8 cellular contexts compared by ENCODE assay signal in genomic region chr12:120495189-120495722, GRCh38. TPM values are rescaled to one million over a fixed set of nuclear protein-coding genes. Genes with fewer than 3 reads are reported as not detected.
DNase-seq lines count a peak whose midpoint lies in the region; ATAC-seq lines count a peak whose summit lies in the region.

No MANE protein-coding gene starts in this region.

- POLR2A ChIA-PET in CD4-positive, alpha-beta memory T cell (lab: Charles Lee; ENCODE audit: partially characterized antibody): interaction anchor here (0.6 to 4.5 kb wide), 16 partner anchors 15 to 540 kb away, joined by 3 to 42 read pairs (median 4); partner anchors contain the start of genes COQ5, COX6A1, RNF10 and RPLP0

- H3K36me3 ChIP-seq in CD4-positive, alpha-beta memory T cell (ENCODE audit: insufficient read depth, low read length): no peaks in the 10 kb centered on the region
- H3K36me3 ChIP-seq in iPS-20b (ENCODE audit: insufficient read depth, low read depth, low read length) (peaks cover 37% of the 10 kb centered on the region), subcutaneous abdominal adipose tissue (ENCODE audit: control insufficient read depth in 5 of 5, insufficient read depth in 5 of 5, low read length in 5 of 5) (peaks cover 4 to 24% (median 19%) of the 10 kb centered on the region in 5 donors)

- H3K4me1 Mint-ChIP-seq in CD4-positive, alpha-beta memory T cell: peaks cover 17 to 43% (median 32%) of the 10 kb centered on the region in 4 donors
- H3K4me1 Mint-ChIP-seq in activated T-helper 17 cell treated with anti-CD3 and anti-CD28 coated beads, Interleukin-2, amount 50 U/mL, for 72 hours: peaks cover 18% of the 10 kb centered on the region

- intact Hi-C loops in CD4-positive, alpha-beta memory T cell (cut with micrococcal nuclease): loop anchor here (1.0 kb wide), 2 partner anchors 34 to 191 kb away; partner anchors contain the start of gene COQ5

- H3K4me3 ChIP-seq in CD4-positive, alpha-beta memory T cell (ENCODE audit: low read length in 2 of 2): peak overlapping the region in 1 of 2 donors; percentile 94
- H3K4me3 ChIP-seq in iPS-20b (ENCODE audit: low read length) (peak overlapping the region; percentile 90), subcutaneous abdominal adipose tissue (ENCODE audit: low read depth in 1 of 5, low read length in 5 of 5) (peak overlapping the region; percentile 76 to 94 (median 86))

- peaks cover 19% of the 10 kb centered on the region for H3K4me1 ChIP-seq in CD4-positive, alpha-beta memory T cell (ENCODE audit: insufficient read depth, low read length)
- peaks cover 13% of the 10 kb centered on the region; the same call in 1 of the 2 replicates for H3K4me1 ChIP-seq in iPS-20b (ENCODE audit: insufficient read depth, low read length)
- H3K4me1 ChIP-seq in subcutaneous abdominal adipose tissue (ENCODE audit: control insufficient read depth in 5 of 5, insufficient read depth in 5 of 5, low read length in 5 of 5): peaks cover 5 to 28% (median 26%) of the 10 kb centered on the region in 5 donors

- H3K27me3 Mint-ChIP-seq in CD4-positive, alpha-beta memory T cell: no peaks in the 10 kb centered on the region
- H3K27me3 Mint-ChIP-seq in activated T-helper 17 cell treated with anti-CD3 and anti-CD28 coated beads, Interleukin-2, amount 50 U/mL, for 72 hours: no peaks in the 10 kb centered on the region

- no peaks in the 10 kb centered on the region for H3K9me3 Mint-ChIP-seq in CD4-positive, alpha-beta memory T cell
- no peaks in the 10 kb centered on the region for H3K9me3 Mint-ChIP-seq in activated T-helper 17 cell treated with anti-CD3 and anti-CD28 coated beads, Interleukin-2, amount 50 U/mL, for 72 hours

- CTCF ChIA-PET in CD4-positive, alpha-beta memory T cell (lab: Charles Lee; ENCODE audit: partially characterized antibody): interaction anchor here (0.7 to 4.5 kb wide), 7 partner anchors 20 to 57 kb away, joined by 3 to 26 read pairs (median 8); partner anchors contain the start of genes COX6A1 and SRSF9

- H3K27ac Mint-ChIP-seq in CD4-positive, alpha-beta memory T cell: peak overlapping the region; percentile 62 to 96 (median 91)
- peak overlapping the region; percentile 82 for H3K27ac Mint-ChIP-seq in activated T-helper 17 cell treated with anti-CD3 and anti-CD28 coated beads, Interleukin-2, amount 50 U/mL, for 72 hours

- H3K9me3 ChIP-seq in CD4-positive, alpha-beta memory T cell (ENCODE audit: control insufficient read depth in 1 of 2, low read length in 2 of 2): no peaks in the 10 kb centered on the region
- no peaks in the 10 kb centered on the region for H3K9me3 ChIP-seq in iPS-20b (ENCODE audit: insufficient read depth, low read depth, low read length)
- no peaks in the 10 kb centered on the region for H3K9me3 ChIP-seq in subcutaneous abdominal adipose tissue (ENCODE audit: control insufficient read depth in 5 of 5, low read length in 5 of 5)

- H3K36me3 Mint-ChIP-seq in CD4-positive, alpha-beta memory T cell: peaks cover 4 to 23% of the 10 kb centered on the region in 2 donors
- peaks cover 27% of the 10 kb centered on the region for H3K36me3 Mint-ChIP-seq in activated T-helper 17 cell treated with anti-CD3 and anti-CD28 coated beads, Interleukin-2, amount 50 U/mL, for 72 hours (ENCODE audit: low read depth)

- H3K9ac ChIP-seq in iPS-20b (ENCODE audit: low read depth, low read length) (peak overlapping the region; percentile 84; the same call in 1 of the 2 replicates), subcutaneous abdominal adipose tissue (ENCODE audit: low read length in 5 of 5) (peak overlapping the region in 2 of 5 donors; percentile 32 to 39)

- peak overlapping the region; percentile 82 for H3K27ac ChIP-seq in CD4-positive, alpha-beta memory T cell (ENCODE audit: low read depth, low read length)
- H3K27ac ChIP-seq in iPS-20b (ENCODE audit: low read length) (no peak overlapping the region), subcutaneous abdominal adipose tissue (ENCODE audit: low read depth, low read length) (no peak overlapping the region)

- peak overlapping the region; percentile 91 to 98 (median 94) for H3K4me3 Mint-ChIP-seq in CD4-positive, alpha-beta memory T cell
- H3K4me3 Mint-ChIP-seq in activated T-helper 17 cell treated with anti-CD3 and anti-CD28 coated beads, Interleukin-2, amount 50 U/mL, for 72 hours: peak overlapping the region; percentile 86

- ATAC-seq in HG02642 (IDR thresholded peaks at IDR 0.05; ENCODE audit: poor library complexity, unreplicated experiment): peak; percentile 22
- no peak for ATAC-seq in activated T-helper 17 cell treated with anti-CD3 and anti-CD28 coated beads, Interleukin-2, amount 50 U/mL, for 72 hours (replicated peaks)
- no peak for ATAC-seq in HG02884 (IDR thresholded peaks at IDR 0.05; ENCODE audit: unreplicated experiment)

- no peak for DNase-seq in CD4-positive, alpha-beta memory T cell
- DNase-seq in NCI-H1105 treated with DMSO at 0.1 percent for 48 hours (lab: John Stamatoyannopoulos, UW) (no peak), amygdala (lab: John Stamatoyannopoulos, UW) (no peak)

- H3K27me3 ChIP-seq in CD4-positive, alpha-beta memory T cell (ENCODE audit: insufficient read depth, low read length): no peaks in the 10 kb centered on the region
- H3K27me3 ChIP-seq in iPS-20b (ENCODE audit: insufficient read depth, low read length) (no peaks in the 10 kb centered on the region), subcutaneous abdominal adipose tissue (ENCODE audit: control insufficient read depth in 5 of 5, insufficient read depth in 4 of 5, low read length in 5 of 5) (no peaks in the 10 kb centered on the region)

RNA-seq across cellular contexts. Expression of gene DYNLL1, which starts 0.7 kb away (rescaled TPM):
- total RNA-seq in CD4-positive, alpha-beta memory T cell: 100 to 1,000 TPM in 1 of 2 experiments, 10 to 100 TPM in 1; 97.5 to 108 TPM
- 100 to 1,000 TPM; 348 to 351 TPM for polyA plus RNA-seq in CD4-positive, alpha-beta memory T cell
- total RNA-seq in activated T-helper 17 cell treated with anti-CD3 and anti-CD28 coated beads, Interleukin-2, amount 50 U/mL, for 72 hours: 100 to 1,000 TPM in 1 of 2 donors, 10 to 100 TPM in 1; 69.2 to 197 TPM

RNA-seq across cellular contexts. Expression of gene SRSF9, which starts 25.7 kb away (rescaled TPM):
- total RNA-seq in CD4-positive, alpha-beta memory T cell: 100 to 1,000 TPM; 139 to 143 TPM
- 100 to 1,000 TPM; 169 to 235 TPM for polyA plus RNA-seq in CD4-positive, alpha-beta memory T cell
- total RNA-seq in activated T-helper 17 cell treated with anti-CD3 and anti-CD28 coated beads, Interleukin-2, amount 50 U/mL, for 72 hours: 100 to 1,000 TPM; 138 to 246 TPM

RNA-seq across cellular contexts. Expression of gene COQ5, which starts 33.7 kb away (rescaled TPM):
- 10 to 100 TPM; 19.7 to 21.6 TPM for total RNA-seq in CD4-positive, alpha-beta memory T cell
- polyA plus RNA-seq in CD4-positive, alpha-beta memory T cell: 10 to 100 TPM; 35.2 to 55.1 TPM
- total RNA-seq in activated T-helper 17 cell treated with anti-CD3 and anti-CD28 coated beads, Interleukin-2, amount 50 U/mL, for 72 hours: 10 to 100 TPM; 17.2 to 21.8 TPM

RNA-seq across cellular contexts. Expression of gene RNF10, which starts 38.9 kb away (rescaled TPM):
- total RNA-seq in CD4-positive, alpha-beta memory T cell: 100 to 1,000 TPM; 244 to 249 TPM
- 100 to 1,000 TPM; 101 to 146 TPM for polyA plus RNA-seq in CD4-positive, alpha-beta memory T cell
- 100 to 1,000 TPM; 182 to 212 TPM for total RNA-seq in activated T-helper 17 cell treated with anti-CD3 and anti-CD28 coated beads, Interleukin-2, amount 50 U/mL, for 72 hours

RNA-seq across cellular contexts. Expression of gene GATC, which starts 49.0 kb away (rescaled TPM):
- total RNA-seq in CD4-positive, alpha-beta memory T cell: 10 to 100 TPM; 30.2 to 31.9 TPM
- 10 to 100 TPM in 1 of 2 donors, 1 to 10 TPM in 1; 9.3 to 21.2 TPM for polyA plus RNA-seq in CD4-positive, alpha-beta memory T cell
- total RNA-seq in activated T-helper 17 cell treated with anti-CD3 and anti-CD28 coated beads, Interleukin-2, amount 50 U/mL, for 72 hours: 10 to 100 TPM; 33.2 to 41.3 TPM
